ENCODE assay signal across 14 cellular contexts in the genomic region with DNA sequence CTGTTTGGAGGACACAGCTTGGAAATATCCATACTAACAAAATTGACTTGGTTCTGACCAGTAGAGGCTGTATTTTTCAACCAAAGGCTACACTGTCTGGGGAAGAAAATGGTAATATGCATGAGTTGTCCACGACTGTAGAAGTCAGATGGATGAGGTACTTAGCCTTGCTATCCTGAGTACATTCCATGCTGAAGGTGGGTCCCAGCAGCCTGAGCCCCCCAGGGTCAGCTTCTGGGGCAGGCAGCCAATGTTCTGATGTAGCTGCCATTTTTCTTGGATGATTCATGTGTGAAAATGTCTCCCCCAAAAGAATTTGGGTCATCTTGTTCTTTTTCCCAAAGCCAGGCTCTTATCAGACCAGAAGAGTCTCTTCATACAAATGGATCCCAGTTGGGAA.
"Had no signal": no experiment of that assay in that cellular context is flagged by ENCODE, and none has a peak within 500 bp of the region (broad histone marks: within the 10 kb centered on the region; RNA-seq: fewer than 3 reads in every experiment).

No MANE protein-coding gene starts in this region.

- H3K9me3 Mint-ChIP-seq: activated CD4-positive, alpha-beta T cell treated with anti-CD3 and anti-CD28 coated beads, Interleukin-2, amount 10 ng/mL, durations not matched to agents 24 days and 14 days; activated T-cell treated with anti-CD3 and anti-CD28 coated beads, Interleukin-2, amount 50 U/mL, for 72 hours had no signal

- H3K27me3 ChIP-seq: breast epithelium, left lung had no signal

- H3K27me3 Mint-ChIP-seq: activated CD4-positive, alpha-beta T cell treated with anti-CD3 and anti-CD28 coated beads, Interleukin-2, amount 10 ng/mL, durations not matched to agents 24 days and 14 days had no signal

- H3K27ac ChIP-seq: breast epithelium, left lung, prostate gland had no signal

- H3K4me1 Mint-ChIP-seq: activated CD4-positive, alpha-beta T cell treated with anti-CD3 and anti-CD28 coated beads, Interleukin-2, amount 10 ng/mL, durations not matched to agents 24 days and 14 days had no signal

- H3K36me3 ChIP-seq: breast epithelium, left lung, prostate gland had no signal

- DNase-seq: activated CD4-positive, alpha-beta T cell treated with anti-CD3 and anti-CD28 coated beads, Interleukin-2, amount 10 ng/mL, durations not matched to agents 24 days and 14 days; activated CD4-positive, CD25-positive, alpha-beta regulatory T cell; activated CD8-positive, alpha-beta memory T cell treated with anti-CD3 and anti-CD28 coated beads, Interleukin-2, amount 50 U/mL, for 48 hours; activated gamma-delta T cell treated with Interleukin-2 at 50 U/mL for 16 hours; activated T-cell treated with anti-CD3 and anti-CD28 coated beads, Interleukin-2, amount 50 U/mL, for 72 hours; erythroblast; hippocampal formation; kidney; left lung; stimulated activated naive CD8-positive, alpha-beta T cell treated with anti-CD3 and anti-CD28 coated beads, Interleukin-15, Interleukin-2, amounts not matched to agents 100 U/mL and 50 U/mL, for 24 hours had no signal

- H3K4me1 ChIP-seq: breast epithelium, left lung, prostate gland had no signal

- H3K4me3 ChIP-seq: breast epithelium, left lung, prostate gland had no signal

- H3K27ac Mint-ChIP-seq: activated CD4-positive, alpha-beta T cell treated with anti-CD3 and anti-CD28 coated beads, Interleukin-2, amount 10 ng/mL, durations not matched to agents 24 days and 14 days; activated naive CD8-positive, alpha-beta T cell; activated T-cell treated with anti-CD3 and anti-CD28 coated beads, Interleukin-2, amount 50 U/mL, for 72 hours had no signal

- H3K36me3 Mint-ChIP-seq: activated naive CD8-positive, alpha-beta T cell had no signal

- H3K4me3 Mint-ChIP-seq: activated CD4-positive, alpha-beta T cell treated with anti-CD3 and anti-CD28 coated beads, Interleukin-2, amount 10 ng/mL, durations not matched to agents 24 days and 14 days; activated naive CD8-positive, alpha-beta T cell; activated T-cell treated with anti-CD3 and anti-CD28 coated beads, Interleukin-2, amount 50 U/mL, for 72 hours; nephron had no signal
